ENCODE assay signal across 20 cellular contexts in the genomic region with DNA sequence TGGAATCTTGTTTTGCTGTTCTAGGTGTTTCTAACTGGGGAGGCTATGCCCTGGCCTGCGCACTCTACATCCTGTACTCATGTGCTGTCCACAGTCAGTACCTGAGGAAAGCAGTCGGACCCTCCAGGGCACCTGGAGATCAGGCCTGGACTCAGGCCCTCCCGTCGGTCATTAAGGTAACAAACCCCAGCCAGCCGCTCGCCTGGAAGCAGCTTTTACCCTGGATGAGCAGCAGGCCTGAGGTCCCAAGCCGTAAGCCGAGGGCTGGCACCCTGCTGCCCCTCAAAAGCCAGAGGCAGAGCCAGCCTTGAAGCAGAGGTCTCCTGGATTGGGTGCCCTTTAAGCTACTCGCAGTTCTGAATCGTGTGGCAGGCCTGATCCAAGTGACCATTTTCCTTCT. TPM values are rescaled to one million over a fixed set of nuclear protein-coding genes. Genes with fewer than 3 reads are reported as not detected.
"Had no signal": no experiment of that assay in that cellular context is flagged by ENCODE, and none has a peak within 500 bp of the region (broad histone marks: within the 10 kb centered on the region; RNA-seq: fewer than 3 reads in every experiment).

No MANE protein-coding gene starts in this region.

- H3K27me3 ChIP-seq: adrenal gland had no signal

- H3K9me3 ChIP-seq: adrenal gland had no signal

- H3K9me3 Mint-ChIP-seq: activated naive CD8-positive, alpha-beta T cell treated with anti-CD3 and anti-CD28 coated beads, Interleukin-2, amount 10 ng/mL, durations not matched to agents 7 days and 5 days; WTC11 had no signal

- DNase-seq: activated CD4-positive, alpha-beta T cell treated with anti-CD3 and anti-CD28 coated beads for 48 hours; activated CD4-positive, alpha-beta T cell treated with anti-CD3 and anti-CD28 coated beads, Interleukin-2, amount 50 U/mL, for 48 hours; activated CD4-positive, CD25-positive, alpha-beta regulatory T cell treated with anti-CD3 and anti-CD28 coated beads, Interleukin-2, amount 50 U/mL, for 72 hours; activated naive CD4-positive, alpha-beta T cell treated with anti-CD3 and anti-CD28 coated beads, Interleukin-2, amount 50 U/mL, for 16 hours; activated naive CD8-positive, alpha-beta T cell treated with anti-CD3 and anti-CD28 coated beads, Interleukin-2, amount 10 ng/mL, durations not matched to agents 7 days and 5 days; activated T-cell treated with anti-CD3 and anti-CD28 coated beads for 4 hours; activated T-cell treated with anti-CD3 and anti-CD28 coated beads, Interleukin-2, amount 50 U/mL, for 48 hours; adrenal gland; anterior cingulate cortex; Kasumi-1; NCI-H1105 treated with DMSO at 0.1 percent for 48 hours; NCI-H1436 treated with DMSO at 0.1 percent for 48 hours; NCI-H187; NCI-H2081; NCI-H524; PC-9; SIG-M5; T-helper 9 cell had no signal

- H3K27me3 Mint-ChIP-seq: activated naive CD8-positive, alpha-beta T cell treated with anti-CD3 and anti-CD28 coated beads, Interleukin-2, amount 10 ng/mL, durations not matched to agents 7 days and 5 days had no signal

- H3K4me3 ChIP-seq: adrenal gland, K562, PC-9 had no signal

- H3K27ac ChIP-seq: adrenal gland, PC-9 had no signal

- H3K4me3 Mint-ChIP-seq: activated naive CD8-positive, alpha-beta T cell treated with anti-CD3 and anti-CD28 coated beads, Interleukin-2, amount 10 ng/mL, durations not matched to agents 7 days and 5 days; WTC11 had no signal

- ATAC-seq: K562, WTC11 had no signal

RNA-seq across cellular contexts. Expression of gene GPR68, which starts 29.1 kb away (rescaled TPM):
- total RNA-seq: PC-9 had no signal
